In the genomic region with DNA sequence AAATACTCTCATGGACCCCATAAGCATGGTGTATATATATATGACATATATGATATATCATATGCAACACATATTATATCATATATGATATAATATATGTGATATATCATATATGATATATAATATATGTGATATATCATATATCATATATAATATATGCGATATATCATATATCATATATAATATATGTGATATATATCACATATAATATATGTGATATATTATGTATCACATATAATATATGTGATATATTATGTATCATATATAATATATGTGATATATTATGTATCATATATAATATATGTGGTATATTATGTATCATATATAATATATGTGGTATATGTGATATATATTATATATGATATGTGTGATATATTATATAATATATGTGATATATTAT, we compare ENCODE assay signal across 29 cellular contexts. TPM values are rescaled to one million over a fixed set of nuclear protein-coding genes. Genes with fewer than 3 reads are reported as not detected.
"Had no signal": no experiment of that assay in that cellular context is flagged by ENCODE, and none has a peak within 500 bp of the region (broad histone marks: within the 10 kb centered on the region; RNA-seq: fewer than 3 reads in every experiment).

No MANE protein-coding gene starts in this region.

- H3K9me3 ChIP-seq: adrenal gland, body of pancreas, colonic mucosa, gastrocnemius medialis had no signal

- H3K4me3 ChIP-seq: adrenal gland, body of pancreas, colonic mucosa, gastrocnemius medialis, heart left ventricle had no signal

- ATAC-seq: activated CD4-positive, alpha-beta T cell treated with anti-CD3 and anti-CD28 coated beads for 36 hours; activated CD8-positive, alpha-beta memory T cell treated with anti-CD3 and anti-CD28 coated beads, Interleukin-2, amount 10 ng/mL, durations not matched to agents 7 days and 5 days; activated CD8-positive, alpha-beta T cell treated with anti-CD3 and anti-CD28 coated beads, Interleukin-2, amount 10 ng/mL, durations not matched to agents 7 days and 5 days; activated naive CD8-positive, alpha-beta T cell treated with anti-CD3 and anti-CD28 coated beads, Interleukin-2, amount 50 U/mL, for 24 hours; body of pancreas; esophagus mucosa; gastrocnemius medialis; heart left ventricle; T-helper 17 cell had no signal

- H3K4me1 ChIP-seq: adrenal gland, body of pancreas, gastrocnemius medialis had no signal

- H3K27me3 ChIP-seq: adrenal gland, body of pancreas, colonic mucosa, heart left ventricle had no signal

- H3K36me3 ChIP-seq: adrenal gland, colonic mucosa, gastrocnemius medialis, heart left ventricle had no signal

- H3K27ac ChIP-seq: adrenal gland, body of pancreas, colonic mucosa, gastrocnemius medialis, heart left ventricle had no signal

- DNase-seq: activated CD4-positive, alpha-beta memory T cell treated with anti-CD3 and anti-CD28 coated beads for 36 hours; activated CD4-positive, alpha-beta T cell treated with anti-CD3 and anti-CD28 coated beads for 36 hours; activated CD4-positive, alpha-beta T cell treated with anti-CD3 and anti-CD28 coated beads, Interleukin-2, amount 10 ng/mL, durations not matched to agents 24 days and 14 days; activated CD4-positive, CD25-positive, alpha-beta regulatory T cell; activated CD4-positive, CD25-positive, alpha-beta regulatory T cell treated with anti-CD3 and anti-CD28 coated beads, Interleukin-2, amount 50 U/mL, for 72 hours; activated CD8-positive, alpha-beta memory T cell treated with anti-CD3 and anti-CD28 coated beads, Interleukin-2, amount 10 ng/mL, durations not matched to agents 7 days and 5 days; activated CD8-positive, alpha-beta memory T cell treated with anti-CD3 and anti-CD28 coated beads, Interleukin-2, amount 50 U/mL, for 4 hours; activated CD8-positive, alpha-beta T cell treated with anti-CD3 and anti-CD28 coated beads, Interleukin-2, amount 10 ng/mL, durations not matched to agents 7 days and 5 days; activated effector memory CD4-positive, alpha-beta T cell treated with anti-CD3 and anti-CD28 coated beads, Interleukin-2, amount 50 U/mL, for 16 hours; activated naive CD4-positive, alpha-beta T cell treated with anti-CD3 and anti-CD28 coated beads for 36 hours; activated naive CD8-positive, alpha-beta T cell treated with anti-CD3 and anti-CD28 coated beads for 36 hours; activated naive CD8-positive, alpha-beta T cell treated with anti-CD3 and anti-CD28 coated beads, Interleukin-2, amount 50 U/mL, for 24 hours; activated T-cell treated with anti-CD3 and anti-CD28 coated beads, Interleukin-2, amount 50 U/mL, for 1 hour; activated T-cell treated with anti-CD3 and anti-CD28 coated beads, Interleukin-2, amount 50 U/mL, for 48 hours; adrenal gland; aorta; body of pancreas; caudate nucleus; colonic mucosa; effector CD8-positive, alpha-beta T cell; foreskin fibroblast; gastrocnemius medialis; glutamatergic neuron; heart left ventricle; T-helper 1 cell; T-helper 17 cell; T1000 had no signal

RNA-seq across cellular contexts. Expression of gene GDPD3, which starts 31.6 kb away (rescaled TPM):
- total RNA-seq: epithelial cell of proximal tubule had no signal
